In genomic region chr1:155001438-155001687, GRCh38 we compare ENCODE assay signal across 9 cellular contexts. TPM values are rescaled to one million over a fixed set of nuclear protein-coding genes. Genes with fewer than 3 reads are reported as not detected.
DNase-seq lines count a peak whose midpoint lies in the region; ATAC-seq, FAIRE-seq and TF ChIP-seq lines count a peak whose summit lies in the region.
"Had no signal": no experiment of that assay in that cellular context is flagged by ENCODE, and none has a peak within 500 bp of the region (broad histone marks: within the 10 kb centered on the region; RNA-seq: fewer than 3 reads in every experiment).

No MANE protein-coding gene starts in this region.

- DNase-seq in right atrium auricular region (ENCODE audit: low spot score) (no peak), Right ventricle myocardium inferior (ENCODE audit: missing footprints) (no peak), astrocyte (ENCODE audit: low read depth) (no peak), lower lobe of right lung (no peak), vagina (ENCODE audit: extremely low spot score in 2 of 2) (no peak), kidney tubule cell (ENCODE audit: low spot score) (no peak), NCI-H748 (lab: John Stamatoyannopoulos, UW; ENCODE audit: unreplicated experiment) (no peak)

- peak overlapping the region; percentile 41 for H3K27ac Mint-ChIP-seq in astrocyte (ENCODE audit: unreplicated experiment)

- peaks cover 3% of the 10 kb centered on the region for H3K36me3 Mint-ChIP-seq in astrocyte (ENCODE audit: low read depth, unreplicated experiment)

- H3K9me3 ChIP-seq in right atrium auricular region: no peaks in the 10 kb centered on the region
- no peaks in the 10 kb centered on the region for H3K9me3 ChIP-seq in astrocyte (ENCODE audit: insufficient read depth, low read depth, low read length)
- no peaks in the 10 kb centered on the region for H3K9me3 ChIP-seq in lower lobe of right lung
- H3K9me3 ChIP-seq in vagina: no peaks in the 10 kb centered on the region

- H3K4me1 ChIP-seq in right atrium auricular region (peaks cover 0 to 45% of the 10 kb centered on the region in 2 donors), astrocyte (ENCODE audit: insufficient read depth, low read length) (peaks cover 29% of the 10 kb centered on the region), lower lobe of right lung (peaks cover 49% of the 10 kb centered on the region), vagina (peaks cover 54% of the 10 kb centered on the region)

- H4K20me1 ChIP-seq in astrocyte (ENCODE audit: insufficient read depth, low read length): peaks cover 7% of the 10 kb centered on the region

- H2AFZ ChIP-seq in astrocyte (ENCODE audit: low read depth, low read length): peak overlapping the region; percentile 68

- H3K9ac ChIP-seq in astrocyte (ENCODE audit: low read length): peak overlapping the region; percentile 78

- H3K36me3 ChIP-seq in right atrium auricular region (no peaks in the 10 kb centered on the region), astrocyte (ENCODE audit: insufficient read depth, low read length) (no peaks in the 10 kb centered on the region), lower lobe of right lung (no peaks in the 10 kb centered on the region), vagina (no peaks in the 10 kb centered on the region)

- peak overlapping the region; percentile 85 for H3K4me3 Mint-ChIP-seq in astrocyte (ENCODE audit: unreplicated experiment)

- peaks cover 20% of the 10 kb centered on the region for H3K4me1 Mint-ChIP-seq in astrocyte (ENCODE audit: low read depth, unreplicated experiment)

- H3K4me3 ChIP-seq in right atrium auricular region (peak overlapping the region; percentile 87 to 92), astrocyte (ENCODE audit: insufficient read depth, low read depth, low read length) (peak overlapping the region; percentile 65), lower lobe of right lung (peak overlapping the region; percentile 97), vagina (peak overlapping the region; percentile 84 to 85)

- H3K27me3 Mint-ChIP-seq in astrocyte (ENCODE audit: low read depth, unreplicated experiment): no peaks in the 10 kb centered on the region

- FAIRE-seq in astrocyte (lab: Jason Lieb, UNC): no peak

- intact Hi-C loops in Right ventricle myocardium inferior (cut with DNase I): loop anchor here (1.0 to 5.0 kb wide), 4 partner anchors 16 to 65 kb away; partner anchors contain the start of genes CKS1B, PMVK and PYGO2
- intact Hi-C loops in lower lobe of right lung (cut with DNase I): no loop called here
- intact Hi-C loops in vagina (cut with DNase I): loop anchor here (2.0 to 5.0 kb wide), 4 partner anchors 15 to 674 kb away; partner anchors contain the start of genes ADAM15 and ATP8B2

- H3K79me2 ChIP-seq in astrocyte (ENCODE audit: insufficient read depth, low read length): peaks cover 26% of the 10 kb centered on the region

- no peaks in the 10 kb centered on the region for H3K9me3 Mint-ChIP-seq in astrocyte (ENCODE audit: unreplicated experiment)

- H3K27me3 ChIP-seq in right atrium auricular region (no peaks in the 10 kb centered on the region), astrocyte (ENCODE audit: insufficient read depth, low read length) (no peaks in the 10 kb centered on the region), lower lobe of right lung (ENCODE audit: low read depth) (no peaks in the 10 kb centered on the region), vagina (no peaks in the 10 kb centered on the region)

- no peak for TF ChIP-seq POLR2A in vagina (IDR thresholded peaks at IDR 0.05)

- H3K27ac ChIP-seq in right atrium auricular region: peak overlapping the region; percentile 98 to 99
- H3K27ac ChIP-seq in astrocyte (ENCODE audit: low read depth, low read length): peak overlapping the region; percentile 65
- H3K27ac ChIP-seq in lower lobe of right lung: peak overlapping the region; percentile 86
- H3K27ac ChIP-seq in vagina: peak overlapping the region; percentile 99

- ATAC-seq in Right ventricle myocardium inferior (no peak), lower lobe of right lung (no peak), GM19463 (IDR thresholded peaks at IDR 0.05; ENCODE audit: unreplicated experiment) (no peak)

- TF ChIP-seq CTCF in right atrium auricular region (IDR thresholded peaks at IDR 0.05) (no peak), astrocyte (IDR thresholded peaks at IDR 0.05; ENCODE audit: insufficient read depth, low read depth, low read length) (no peak), lower lobe of right lung (IDR thresholded peaks at IDR 0.05) (no peak), vagina (IDR thresholded peaks at IDR 0.05) (no peak)

- H3K4me2 ChIP-seq in astrocyte (ENCODE audit: low read length): peak overlapping the region; percentile 92

RNA-seq across cellular contexts. Expression of gene ZBTB7B, which starts 1.2 kb away (rescaled TPM):
- total RNA-seq in right atrium auricular region (10 to 100 TPM; 30.3 to 53.4 TPM), Right ventricle myocardium inferior (53.3 TPM), astrocyte (46.1 and 47.5 TPM in 2 replicates), lower lobe of right lung (72.0 TPM), vagina (77.6 TPM)

RNA-seq across cellular contexts. Expression of gene LENEP, which starts 8.0 kb away (rescaled TPM):
- not detected for total RNA-seq in right atrium auricular region
- not detected for total RNA-seq in Right ventricle myocardium inferior
- total RNA-seq in astrocyte: 0.99 TPM in 1 of 2 replicates, not detected in the other
- total RNA-seq in lower lobe of right lung: not detected
- total RNA-seq in vagina: not detected
- total RNA-seq: glomerular endothelial cell had no signal

RNA-seq across cellular contexts. Expression of gene FLAD1, which starts 18.2 kb away (rescaled TPM):
- 10 to 100 TPM; 19.5 to 24.8 TPM for total RNA-seq in right atrium auricular region
- 30.8 TPM for total RNA-seq in Right ventricle myocardium inferior
- 46.6 and 51.5 TPM in 2 replicates for total RNA-seq in astrocyte
- 31.9 TPM for total RNA-seq in lower lobe of right lung
- 20.6 TPM for total RNA-seq in vagina

RNA-seq across cellular contexts. Expression of gene CKS1B, which starts 26.9 kb away (rescaled TPM):
- total RNA-seq in right atrium auricular region: 10 to 100 TPM; 20.0 to 23.8 TPM
- total RNA-seq in Right ventricle myocardium inferior: 22.2 TPM
- total RNA-seq in astrocyte: 36.5 and 37.9 TPM in 2 replicates
- 28.5 TPM for total RNA-seq in lower lobe of right lung
- total RNA-seq in vagina: 30.4 TPM

RNA-seq across cellular contexts. Expression of gene SHC1, which starts 30.8 kb away (rescaled TPM):
- total RNA-seq in right atrium auricular region (10 to 100 TPM; 69.5 to 80.5 TPM), Right ventricle myocardium inferior (60.4 TPM), astrocyte (391 and 397 TPM in 2 replicates), lower lobe of right lung (94.8 TPM), vagina (110 TPM)
